Comparison of ENCODE assay signal across 15 cellular contexts in the genomic region with DNA sequence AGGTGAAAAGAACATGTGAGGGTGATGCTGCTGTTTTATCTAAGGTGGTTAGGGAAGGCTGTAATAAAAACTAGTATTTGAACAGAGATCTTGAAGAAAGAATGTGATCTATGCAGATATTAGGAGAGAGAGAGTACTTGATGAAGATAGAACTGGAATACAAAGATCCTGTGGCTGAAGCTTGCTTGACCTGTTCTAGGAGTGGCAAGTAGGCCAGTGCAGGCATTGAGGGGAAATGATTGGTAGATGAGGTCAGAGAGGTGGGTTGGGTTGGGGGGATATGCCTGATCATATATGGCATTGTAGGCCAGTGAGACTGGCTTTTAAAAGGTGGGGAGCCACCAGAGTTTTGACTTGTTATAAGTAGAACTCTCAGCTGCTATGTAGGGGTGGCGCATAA.
"Had no signal": no experiment of that assay in that cellular context is flagged by ENCODE, and none has a peak within 500 bp of the region (broad histone marks: within the 10 kb centered on the region; RNA-seq: fewer than 3 reads in every experiment).

No MANE protein-coding gene starts in this region.

- H3K27me3 ChIP-seq: uterus had no signal

- FAIRE-seq: small intestine had no signal

- H3K27me3 Mint-ChIP-seq: activated CD4-positive, alpha-beta T cell treated with anti-CD3 and anti-CD28 coated beads, Interleukin-2, amount 10 ng/mL, durations not matched to agents 24 days and 14 days; activated naive CD4-positive, alpha-beta T cell treated with anti-CD3 and anti-CD28 coated beads, Interleukin-2, amount 10 ng/mL, durations not matched to agents 7 days and 5 days; central memory CD8-positive, alpha-beta T cell; dendritic cell treated with granulocyte-macrophage colony-stimulating factor and Interleukin-4, amounts not matched to agents 40 ng/mL and 50 ng/mL, for 4 days; effector memory CD8-positive, alpha-beta T cell; naive thymus-derived CD4-positive, alpha-beta T cell had no signal

- H3K9me3 Mint-ChIP-seq: activated CD4-positive, alpha-beta T cell treated with anti-CD3 and anti-CD28 coated beads, Interleukin-2, amount 10 ng/mL, durations not matched to agents 24 days and 14 days; activated naive CD4-positive, alpha-beta T cell treated with anti-CD3 and anti-CD28 coated beads, Interleukin-2, amount 10 ng/mL, durations not matched to agents 7 days and 5 days; activated T-helper 2 cell treated with anti-CD3 and anti-CD28 coated beads, Interferon-gamma antibody, Interleukin-2, Interleukin-4, amounts not matched to agents 10 μg/mL and 5 μg/mL and 100 μg/mL, durations not matched to agents 14 hours and 24 hours and 36 hours; central memory CD8-positive, alpha-beta T cell; dendritic cell treated with granulocyte-macrophage colony-stimulating factor and Interleukin-4, amounts not matched to agents 40 ng/mL and 50 ng/mL, for 4 days; effector memory CD8-positive, alpha-beta T cell; T-helper 1 cell treated with Interleukin-12 subunit alpha and Interleukin-12 subunit beta and Interleukin-4 antibody, amounts not matched to agents 30 μg/mL and 1 μg/mL, for 36 hours had no signal

- H3K4me3 Mint-ChIP-seq: activated CD4-positive, alpha-beta T cell treated with anti-CD3 and anti-CD28 coated beads, Interleukin-2, amount 10 ng/mL, durations not matched to agents 24 days and 14 days; activated naive CD4-positive, alpha-beta T cell treated with anti-CD3 and anti-CD28 coated beads, Interleukin-2, amount 10 ng/mL, durations not matched to agents 7 days and 5 days; central memory CD8-positive, alpha-beta T cell; dendritic cell treated with granulocyte-macrophage colony-stimulating factor and Interleukin-4, amounts not matched to agents 40 ng/mL and 50 ng/mL, for 4 days; effector memory CD8-positive, alpha-beta T cell; naive thymus-derived CD4-positive, alpha-beta T cell; T-helper 1 cell treated with Interleukin-12 subunit alpha and Interleukin-12 subunit beta and Interleukin-4 antibody, amounts not matched to agents 30 μg/mL and 1 μg/mL, for 36 hours had no signal

- DNase-seq: activated CD4-positive, alpha-beta T cell treated with anti-CD3 and anti-CD28 coated beads, Interleukin-2, amount 10 ng/mL, durations not matched to agents 24 days and 14 days; activated CD8-positive, alpha-beta memory T cell treated with anti-CD3 and anti-CD28 coated beads for 24 hours; activated naive CD4-positive, alpha-beta T cell treated with anti-CD3 and anti-CD28 coated beads, Interleukin-2, amount 10 ng/mL, durations not matched to agents 7 days and 5 days; activated T-cell treated with anti-CD3 and anti-CD28 coated beads for 4 hours; effector memory CD8-positive, alpha-beta T cell; left ventricle myocardium inferior; midbrain; naive thymus-derived CD4-positive, alpha-beta T cell; right cardiac atrium; small intestine; uterus had no signal

- H3K9me3 ChIP-seq: left ventricle myocardium inferior, uterus had no signal

- H3K27ac ChIP-seq: left ventricle myocardium inferior, uterus had no signal

- H3K27ac Mint-ChIP-seq: activated CD4-positive, alpha-beta T cell treated with anti-CD3 and anti-CD28 coated beads, Interleukin-2, amount 10 ng/mL, durations not matched to agents 24 days and 14 days; activated naive CD4-positive, alpha-beta T cell treated with anti-CD3 and anti-CD28 coated beads, Interleukin-2, amount 10 ng/mL, durations not matched to agents 7 days and 5 days; activated T-helper 2 cell treated with anti-CD3 and anti-CD28 coated beads, Interferon-gamma antibody, Interleukin-2, Interleukin-4, amounts not matched to agents 10 μg/mL and 5 μg/mL and 100 μg/mL, durations not matched to agents 14 hours and 24 hours and 36 hours; dendritic cell treated with granulocyte-macrophage colony-stimulating factor and Interleukin-4, amounts not matched to agents 40 ng/mL and 50 ng/mL, for 4 days; effector memory CD8-positive, alpha-beta T cell; T-helper 1 cell treated with Interleukin-12 subunit alpha and Interleukin-12 subunit beta and Interleukin-4 antibody, amounts not matched to agents 30 μg/mL and 1 μg/mL, for 36 hours had no signal

- ATAC-seq: effector memory CD8-positive, alpha-beta T cell; naive thymus-derived CD4-positive, alpha-beta T cell; right cardiac atrium had no signal

- H3K36me3 ChIP-seq: left ventricle myocardium inferior, uterus had no signal

- H3K4me3 ChIP-seq: left ventricle myocardium inferior, uterus had no signal
